ENCODE assay signal across 7 cellular contexts in the genomic region with DNA sequence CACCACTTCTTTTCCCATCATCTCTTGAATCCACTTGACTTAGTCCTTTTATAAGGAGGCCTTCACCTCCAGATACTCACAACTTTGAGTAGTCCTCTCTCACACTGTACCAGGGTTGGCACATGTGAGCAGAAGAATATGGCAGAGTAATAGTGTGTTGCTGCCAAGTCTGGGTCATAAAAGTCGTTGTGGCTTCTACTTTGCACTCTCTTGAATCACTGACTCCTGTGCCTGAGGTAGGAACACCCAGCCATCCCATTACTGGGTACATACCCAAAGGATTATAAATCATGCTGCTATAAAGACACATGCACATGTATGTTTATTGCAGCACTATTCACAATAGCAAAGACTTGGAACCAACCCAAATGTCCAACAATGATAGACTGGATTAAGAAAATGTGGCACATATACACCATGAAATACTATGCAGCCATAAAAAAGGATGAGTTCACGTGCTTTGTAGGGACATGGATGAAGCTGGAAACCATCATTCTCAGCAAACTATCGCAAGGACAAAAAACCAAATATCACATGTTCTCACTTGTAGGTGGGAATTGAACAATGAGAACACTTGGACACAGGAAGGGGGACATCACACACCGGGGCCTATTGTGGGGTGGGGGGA.
DNase-seq lines count a peak whose midpoint lies in the region; ATAC-seq, FAIRE-seq and TF ChIP-seq lines count a peak whose summit lies in the region.
"Not testable (repeated sequence)": the region's sequence is repeated elsewhere in the genome, so short reads cannot be mapped to it uniquely, and the experiment has no call there.

No MANE protein-coding gene starts in this region.

- TF ChIP-seq POLR2A in transverse colon (IDR thresholded peaks at IDR 0.05) = not testable (repeated sequence)

- H3K27ac Mint-ChIP-seq in MCF 10A (ENCODE audit: low read depth, unreplicated experiment) (peak overlapping the region; percentile 99), memory B cell (peak overlapping the region; percentile 8)

- intact Hi-C loops in MCF 10A (cut with micrococcal nuclease) = loop anchor here (10.0 kb wide), 1 partner anchor 553 kb away; no protein-coding TSS in a partner anchor
- intact Hi-C loops in mucosa of descending colon (cut with DNase I, micrococcal nuclease); transverse colon (cut with DNase I; ENCODE audit: low total_unique reads): not testable (repeated sequence)

- not testable (repeated sequence) for TF ChIP-seq CTCF in HEK293 (tag by site-specific recombination; IDR thresholded peaks at IDR 0.05); RWPE2 (IDR thresholded peaks at IDR 0.05; ENCODE audit: poor library complexity, severe bottlenecking); MCF 10A (IDR thresholded peaks at IDR 0.05; ENCODE audit: unreplicated experiment); mucosa of descending colon (IDR thresholded peaks at IDR 0.05); transverse colon (IDR thresholded peaks at IDR 0.05)

- not testable (repeated sequence) for H3K36me3 ChIP-seq in HEK293 (ENCODE audit: control insufficient read depth in 2 of 2, insufficient read depth in 1 of 2, low read length in 2 of 2); RWPE2 (ENCODE audit: low read depth); mucosa of descending colon (ENCODE audit: low read depth); small intestine (ENCODE audit: control insufficient read depth in 2 of 2, insufficient read depth in 2 of 2, low read length in 2 of 2); transverse colon

- H3K9me3 Mint-ChIP-seq in MCF 10A (ENCODE audit: unreplicated experiment); memory B cell: not testable (repeated sequence)

- not testable (repeated sequence) for H3K27me3 Mint-ChIP-seq in MCF 10A (ENCODE audit: insufficient read depth, unreplicated experiment); memory B cell

- H3K4me3 ChIP-seq in HEK293 (ENCODE audit: low read depth, low read length); RWPE2 (ENCODE audit: severe bottlenecking); mucosa of descending colon; small intestine (ENCODE audit: low read depth in 1 of 2, low read length in 2 of 2); transverse colon: not testable (repeated sequence)

- H3K4me3 Mint-ChIP-seq in MCF 10A (ENCODE audit: unreplicated experiment); memory B cell: not testable (repeated sequence)

- H3K27me3 ChIP-seq in RWPE2 (ENCODE audit: insufficient read depth, poor library complexity, severe bottlenecking); small intestine (ENCODE audit: control insufficient read depth in 2 of 2, insufficient read depth in 2 of 2, low read length in 2 of 2); transverse colon: not testable (repeated sequence)

- H3K27ac ChIP-seq in HEK293 (ENCODE audit: extremely low read depth, low read depth, low read length); small intestine (ENCODE audit: low read depth in 1 of 2, low read length in 1 of 2): not testable (repeated sequence)
- H3K27ac ChIP-seq in RWPE2 (ENCODE audit: poor library complexity, severe bottlenecking) (peak overlapping the region; percentile 97), transverse colon (peak overlapping the region in 2 of 4 donors; percentile 65 to 66)

- POLR2A ChIA-PET in HEK293 (lab: Yijun Ruan, JAX) = not testable (repeated sequence)
- POLR2A ChIA-PET in MCF 10A (lab: Yijun Ruan, JAX) = interaction anchor here (0.6 to 1.3 kb wide), 4 partner anchors 13 to 20 kb away, joined by 3 to 4 read pairs (median 3); no protein-coding TSS in a partner anchor

- H3K9me3 ChIP-seq in HEK293 (ENCODE audit: control insufficient read depth, insufficient read depth, low read depth, low read length); RWPE2 (ENCODE audit: severe bottlenecking); mucosa of descending colon; small intestine (ENCODE audit: control insufficient read depth, low read depth); transverse colon: not testable (repeated sequence)

- H3K4me1 ChIP-seq in HEK293 (ENCODE audit: control insufficient read depth, insufficient read depth, low read length); mucosa of descending colon (ENCODE audit: low read depth); small intestine (ENCODE audit: control insufficient read depth in 2 of 2, insufficient read depth in 1 of 2, low read depth in 1 of 2, low read length in 1 of 2): not testable (repeated sequence)
- H3K4me1 ChIP-seq in RWPE2 (ENCODE audit: insufficient read depth, poor library complexity, severe bottlenecking) (peaks cover 36% of the 10 kb centered on the region), transverse colon (peaks cover 9 to 26% (median 15%) of the 10 kb centered on the region in 4 donors)

- not testable (repeated sequence) for ATAC-seq in RWPE2 (ENCODE audit: low read depth); memory B cell (ENCODE audit: low read depth)
- ATAC-seq in mucosa of descending colon = peak; percentile 84

- not testable (repeated sequence) for TF ChIP-seq EP300 in transverse colon (IDR thresholded peaks at IDR 0.05; ENCODE audit: low read depth)

- FAIRE-seq in small intestine (lab: Jason Lieb, UNC) = not testable (repeated sequence)

- H3K4me1 Mint-ChIP-seq in MCF 10A (ENCODE audit: insufficient read depth, unreplicated experiment) (peaks cover 52% of the 10 kb centered on the region), memory B cell (peaks cover 21% of the 10 kb centered on the region)

- in situ Hi-C loops in transverse colon (cut with MboI; ENCODE audit: low pct_ligation_motif_present in 1 of 4, low pct_unique_long_range_greater_than_20kb in 1 of 4, low sequenced_read_pairs in 3 of 4) = not testable (repeated sequence)

- peaks cover 17% of the 10 kb centered on the region for H3K36me3 Mint-ChIP-seq in MCF 10A (ENCODE audit: insufficient read depth, unreplicated experiment)
- H3K36me3 Mint-ChIP-seq in memory B cell = not testable (repeated sequence)

- CTCF ChIA-PET in HEK293 (lab: Yijun Ruan, JAX) = interaction anchor here (0.6 kb wide), 1 partner anchor 24 kb away, joined by 3 read pairs; no protein-coding TSS in a partner anchor
- CTCF ChIA-PET in MCF 10A (lab: Yijun Ruan, JAX) = interaction anchor here (0.6 kb wide), 1 partner anchor 814 kb away, joined by 3 read pairs; no protein-coding TSS in a partner anchor

- WGBS in small intestine, 3 donors = 74 to 83% (median 76%) methylated on average over 4 of the region's 4 CpGs
- WGBS in transverse colon (ENCODE audit: low coverage in 1 of 2), 2 donors = 66 to 70% methylated on average over 4 of the region's 4 CpGs

- not testable (repeated sequence) for DNase-seq in RWPE2 (ENCODE audit: low spot score); MCF 10A (ENCODE audit: unreplicated experiment); memory B cell (ENCODE audit: low spot score in 2 of 2)
- DNase-seq in mucosa of descending colon = peak in 1 of 3 donors; percentile 24
- DNase-seq in small intestine = peak; percentile 75
- DNase-seq in transverse colon = peak; percentile 22

- not testable (repeated sequence) for BruUV-seq in MCF 10A (replicated peaks; lab: Mats Ljungman, UMichigan)

TF ChIP-seq in HEK293, 187 proteins besides CTCF, POLR2A, EP300 and RAD21:
- TF ChIP-seq ZNF146 (tag by site-specific recombination; IDR thresholded peaks at IDR 0.05) = peak; percentile 99
- TF ChIP-seq, protein P1, sequence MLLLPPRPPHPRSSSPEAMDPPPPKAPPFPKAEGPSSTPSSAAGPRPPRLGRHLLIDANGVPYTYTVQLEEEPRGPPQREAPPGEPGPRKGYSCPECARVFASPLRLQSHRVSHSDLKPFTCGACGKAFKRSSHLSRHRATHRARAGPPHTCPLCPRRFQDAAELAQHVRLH (tag by site-specific recombination; IDR thresholded peaks at IDR 0.05) = peak; percentile 59; the same call in 1 of the 2 replicates
